16 cellular contexts compared by ENCODE assay signal in genomic region chr21:29219165-29219770, GRCh38.
DNase-seq lines count a peak whose midpoint lies in the region; ATAC-seq and TF ChIP-seq lines count a peak whose summit lies in the region.
"Had no signal": no experiment of that assay in that cellular context is flagged by ENCODE, and none has a peak within 500 bp of the region (broad histone marks: within the 10 kb centered on the region; RNA-seq: fewer than 3 reads in every experiment).

No MANE protein-coding gene starts in this region.

- peak overlapping the region; percentile 84; the same call in 1 of the 2 replicates for H2AFZ ChIP-seq in GM23338
- H2AFZ ChIP-seq: GM23248 had no signal

- H3K27me3 ChIP-seq in GM23338 (ENCODE audit: insufficient read depth) (no peaks in the 10 kb centered on the region), colonic mucosa (no peaks in the 10 kb centered on the region)
- H3K27me3 ChIP-seq: BLaER1, breast epithelium had no signal

- no peak overlapping the region for H3K4me2 ChIP-seq in GM23338
- H3K4me2 ChIP-seq: BLaER1 had no signal

- no peaks in the 10 kb centered on the region for H3K27me3 Mint-ChIP-seq in GM23338 (ENCODE audit: insufficient read depth, low read depth, poor library complexity)

- TF ChIP-seq CTCF in 22Rv1 (IDR thresholded peaks at IDR 0.05) (no peak), GM23338 (conservative IDR thresholded peaks at IDR 0.05; ENCODE audit: low read depth in 2 of 2) (no peak), colonic mucosa (IDR thresholded peaks at IDR 0.05) (no peak)

- H3K27ac ChIP-seq in 22Rv1, result peak overlapping the region; percentile 45
- H3K27ac ChIP-seq in GM23338 (ENCODE audit: low read depth), result no peak overlapping the region
- H3K27ac ChIP-seq in colonic mucosa, result peak overlapping the region; percentile 70
- H3K27ac ChIP-seq: BLaER1, breast epithelium had no signal

- H3K4me1 ChIP-seq in GM23338 (ENCODE audit: insufficient read depth) (no peaks in the 10 kb centered on the region), colonic mucosa (peaks cover 5% of the 10 kb centered on the region)
- H3K4me1 ChIP-seq: BLaER1, breast epithelium had no signal

- H3K4me1 Mint-ChIP-seq in GM23338, result peaks cover 12% of the 10 kb centered on the region; the same call in 2 of the 3 replicates

- no peaks in the 10 kb centered on the region for H3K36me3 ChIP-seq in GM23338 (ENCODE audit: insufficient read depth)
- H3K36me3 ChIP-seq in colonic mucosa, result no peaks in the 10 kb centered on the region
- H3K36me3 ChIP-seq: BLaER1, breast epithelium had no signal

- H3K9ac ChIP-seq in colonic mucosa (ENCODE audit: low read depth in 2 of 2, low read length in 2 of 2), result peak overlapping the region in 1 of 2 donors; percentile 22
- H3K9ac ChIP-seq: BLaER1, GM23248 had no signal

- H3K9me2 ChIP-seq in GM23338 (ENCODE audit: insufficient read depth), result peaks cover 10% of the 10 kb centered on the region; the same call in 1 of the 2 replicates

- intact Hi-C loops in colonic mucosa (cut with DNase I), result no loop called here

- no peak for DNase-seq in GM23338 (ENCODE audit: low spot score)
- DNase-seq in colonic mucosa, result peak; percentile 39
- DNase-seq in left lobe of liver (ENCODE audit: low spot score), result no peak
- no peak for DNase-seq in NCI-H526 treated with DMSO at 0.1 percent for 48 hours (lab: John Stamatoyannopoulos, UW)
- DNase-seq in glomerular visceral epithelial cell (ENCODE audit: extremely low spot score), result no peak
- DNase-seq in NCI-H2227 (lab: John Stamatoyannopoulos, UW; ENCODE audit: unreplicated experiment), result no peak
- DNase-seq: activated CD8-positive, alpha-beta T cell treated with anti-CD3 and anti-CD28 coated beads, Interleukin-2, amount 10 ng/mL, durations not matched to agents 7 days and 5 days; activated gamma-delta T cell treated with Interleukin-2 at 50 U/mL for 16 hours; GM23248; NCI-H2171 treated with DMSO at 0.1 percent for 48 hours; stimulated activated naive CD4-positive, alpha-beta T cell treated with Interleukin-2 at 50 U/mL for 16 hours had no signal

- H3K9me3 ChIP-seq in colonic mucosa, result no peaks in the 10 kb centered on the region
- H3K9me3 ChIP-seq: breast epithelium had no signal

- H3K4me3 ChIP-seq in GM23338 (no peak overlapping the region), colonic mucosa (no peak overlapping the region)
- H3K4me3 ChIP-seq: BLaER1, breast epithelium, GM23248 had no signal

- ATAC-seq in GM23338, result no peak
- peak; percentile 67 for ATAC-seq in left lobe of liver
- no peak for ATAC-seq in HG02623 (IDR thresholded peaks at IDR 0.05; ENCODE audit: unreplicated experiment)
- ATAC-seq: activated CD8-positive, alpha-beta T cell treated with anti-CD3 and anti-CD28 coated beads, Interleukin-2, amount 10 ng/mL, durations not matched to agents 7 days and 5 days had no signal

- no peaks in the 10 kb centered on the region for H3F3A ChIP-seq in GM23338 (replicated peaks; ENCODE audit: low read depth)

- H3K36me3 Mint-ChIP-seq in GM23338 (ENCODE audit: low read depth), result no peaks in the 10 kb centered on the region

- no peaks in the 10 kb centered on the region for H3K79me2 ChIP-seq in GM23338 (replicated peaks; ENCODE audit: insufficient read depth)

- H4K20me1 ChIP-seq in GM23338 (replicated peaks; ENCODE audit: insufficient read depth), result no peaks in the 10 kb centered on the region
- H4K20me1 ChIP-seq: BLaER1 had no signal

- no peaks in the 10 kb centered on the region for H3K9me3 Mint-ChIP-seq in GM23338
- H3K9me3 Mint-ChIP-seq: T-helper 2 cell treated with Interferon-gamma antibody and Interleukin-4, amounts not matched to agents 5 μg/mL and 100 μg/mL, for 36 hours had no signal

- H3K27ac Mint-ChIP-seq in GM23338, result peak overlapping the region; percentile 21
- H3K27ac Mint-ChIP-seq: activated CD8-positive, alpha-beta T cell treated with anti-CD3 and anti-CD28 coated beads, Interleukin-2, amount 10 ng/mL, durations not matched to agents 7 days and 5 days; T-helper 2 cell treated with Interferon-gamma antibody and Interleukin-4, amounts not matched to agents 5 μg/mL and 100 μg/mL, for 36 hours had no signal

- H3K4me3 Mint-ChIP-seq in GM23338, result no peak overlapping the region
- H3K4me3 Mint-ChIP-seq: activated CD8-positive, alpha-beta T cell treated with anti-CD3 and anti-CD28 coated beads, Interleukin-2, amount 10 ng/mL, durations not matched to agents 7 days and 5 days; T-helper 2 cell treated with Interferon-gamma antibody and Interleukin-4, amounts not matched to agents 5 μg/mL and 100 μg/mL, for 36 hours had no signal

TF ChIP-seq in GM23338, 12 proteins besides CTCF, POLR2A, EP300 and RAD21 (continues in another document):
- TF ChIP-seq STAT1 (IDR thresholded peaks at IDR 0.05; ENCODE audit: unreplicated experiment) (no peak), ZNF114 (CRISPR knock-in tag; IDR thresholded peaks at IDR 0.05) (no peak), POLR2AphosphoS5 (IDR thresholded peaks at IDR 0.05; ENCODE audit: low read depth) (no peak), ZNF462 (CRISPR knock-in tag; IDR thresholded peaks at IDR 0.05) (no peak), EZH2phosphoT487 (IDR thresholded peaks at IDR 0.05; ENCODE audit: unreplicated experiment) (no peak), JUNB (IDR thresholded peaks at IDR 0.05; ENCODE audit: unreplicated experiment) (no peak), NANOG (IDR thresholded peaks at IDR 0.05; ENCODE audit: borderline replicate concordance) (no peak), ZNF331 (CRISPR knock-in tag; IDR thresholded peaks at IDR 0.05; ENCODE audit: low read depth) (no peak), EZH2 (IDR thresholded peaks at IDR 0.05; ENCODE audit: low read depth, unreplicated experiment) (no peak)
